Comparison of ENCODE assay signal across 8 cellular contexts in the genomic region with DNA sequence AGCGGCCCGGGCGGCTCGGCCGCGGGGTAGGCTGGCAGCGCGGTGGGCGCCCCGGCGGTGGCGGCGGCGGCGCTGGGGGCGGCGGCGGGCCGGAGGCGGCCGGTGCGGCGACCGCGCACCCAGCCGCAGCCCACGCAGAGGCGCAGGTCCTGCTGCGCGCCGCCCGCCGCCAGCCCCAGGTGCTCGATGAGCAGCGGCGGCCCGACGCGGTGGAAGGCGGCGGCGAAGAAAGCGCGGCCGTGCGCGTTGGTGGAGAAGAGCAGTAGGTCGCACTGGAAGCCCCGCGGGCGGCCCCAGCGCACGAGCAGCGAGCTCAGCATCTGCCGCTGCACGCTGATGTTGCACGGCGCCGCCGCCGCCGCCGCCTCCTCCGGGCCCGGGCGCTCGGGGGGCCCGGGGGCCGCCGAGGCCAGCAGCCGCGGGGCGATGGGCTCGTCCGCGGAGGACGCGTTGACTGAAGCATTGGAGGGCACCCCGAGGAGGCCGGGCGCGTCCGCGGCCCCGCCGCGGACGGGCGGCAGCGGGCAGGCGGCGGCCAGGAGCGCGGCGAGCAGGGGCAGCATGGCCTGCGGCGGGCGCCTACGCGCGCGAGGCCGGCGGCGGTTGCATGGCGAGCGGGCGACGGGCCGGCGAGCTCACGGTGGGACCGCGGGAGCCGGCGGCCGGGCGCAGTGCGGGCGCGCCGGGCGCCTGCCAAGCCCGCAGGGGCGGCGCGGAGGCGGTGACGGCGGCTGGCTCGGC. TPM values are rescaled to one million over a fixed set of nuclear protein-coding genes. Genes with fewer than 3 reads are reported as not detected.
DNase-seq lines count a peak whose midpoint lies in the region; ATAC-seq and TF ChIP-seq lines count a peak whose summit lies in the region.

No MANE protein-coding gene starts in this region.

- no peak overlapping the region for H3K27ac ChIP-seq in rectal smooth muscle tissue (ENCODE audit: low read depth, low read length)

- ATAC-seq in GM21723 (IDR thresholded peaks at IDR 0.05; ENCODE audit: unreplicated experiment) (peak; percentile 44), HG03159 (IDR thresholded peaks at IDR 0.05; ENCODE audit: unreplicated experiment) (no peak), GM18873 (IDR thresholded peaks at IDR 0.05; ENCODE audit: low FRiP score, unreplicated experiment) (no peak)
- peak; percentile 49 for ATAC-seq in activated T-helper 17 cell treated with anti-CD3 and anti-CD28 coated beads, Interleukin-2, amount 50 U/mL, for 72 hours (replicated peaks)

- H3K9me3 Mint-ChIP-seq in activated T-helper 17 cell treated with anti-CD3 and anti-CD28 coated beads, Interleukin-2, amount 50 U/mL, for 72 hours: no peaks in the 10 kb centered on the region

- peak overlapping the region; percentile 78 for H3K4me3 Mint-ChIP-seq in activated T-helper 17 cell treated with anti-CD3 and anti-CD28 coated beads, Interleukin-2, amount 50 U/mL, for 72 hours

- no peak for TF ChIP-seq CTCF in NB4 (IDR thresholded peaks at IDR 0.05; ENCODE audit: low read depth, low read length)

- peaks cover 2% of the 10 kb centered on the region for H3K4me1 ChIP-seq in rectal smooth muscle tissue (ENCODE audit: control insufficient read depth, insufficient read depth, low read length)

- H3K4me3 ChIP-seq in NB4 (ENCODE audit: low read depth, low read length) (peak overlapping the region; percentile 62), rectal smooth muscle tissue (ENCODE audit: low read length) (peak overlapping the region; percentile 62)

- intact Hi-C loops in head of caudate nucleus (cut with DNase I): loop anchor here (5.0 to 10.0 kb wide), 2 partner anchors 267 to 429 kb away; no protein-coding TSS in a partner anchor

- H3K36me3 ChIP-seq in rectal smooth muscle tissue (ENCODE audit: control insufficient read depth, insufficient read depth, low read length): no peaks in the 10 kb centered on the region

- DNase-seq in ELR (ENCODE audit: low read depth) (peak; percentile 51), NB4 (ENCODE audit: low read depth) (peak; percentile 68), head of caudate nucleus (peak in 23 of 42 donors; percentile 12 to 59 (median 33))

- peaks cover 8% of the 10 kb centered on the region for H3K4me1 Mint-ChIP-seq in activated T-helper 17 cell treated with anti-CD3 and anti-CD28 coated beads, Interleukin-2, amount 50 U/mL, for 72 hours

- peaks cover 67% of the 10 kb centered on the region for H3K27me3 Mint-ChIP-seq in activated T-helper 17 cell treated with anti-CD3 and anti-CD28 coated beads, Interleukin-2, amount 50 U/mL, for 72 hours

- no peak overlapping the region for H3K9ac ChIP-seq in rectal smooth muscle tissue (ENCODE audit: low read length)

- no peaks in the 10 kb centered on the region for H3K36me3 Mint-ChIP-seq in activated T-helper 17 cell treated with anti-CD3 and anti-CD28 coated beads, Interleukin-2, amount 50 U/mL, for 72 hours (ENCODE audit: low read depth)

- no peak for TF ChIP-seq POLR2A in NB4 (IDR thresholded peaks at IDR 0.05; ENCODE audit: extremely low read depth, insufficient read length)

- no peak overlapping the region for H3K27ac Mint-ChIP-seq in activated T-helper 17 cell treated with anti-CD3 and anti-CD28 coated beads, Interleukin-2, amount 50 U/mL, for 72 hours

- H3K27me3 ChIP-seq in rectal smooth muscle tissue (ENCODE audit: control insufficient read depth, insufficient read depth, low read length): no peaks in the 10 kb centered on the region

RNA-seq across cellular contexts. Expression of a gene that starts 0.5 kb away (rescaled TPM):
- not detected for total RNA-seq in activated T-helper 17 cell treated with anti-CD3 and anti-CD28 coated beads, Interleukin-2, amount 50 U/mL, for 72 hours

Comparison
In these comparisons a context has a peak if more than half of its experiments do, and no peak if none do; other contexts are left out.
1. ATAC-seq: peak in GM21723 (single experiment) and activated T-helper 17 cell treated with anti-CD3 and anti-CD28 coated beads, Interleukin-2, amount 50 U/mL, for 72 hours (single experiment); none in HG03159 (single experiment) and GM18873 (single experiment).
2. Peak in every context shown above with its lines, with median percentiles within 50 percentile points of each other: DNase-seq.